ENCODE assay signal across 8 cellular contexts in genomic region chr19:21851596-21852345, GRCh38. TPM values are rescaled to one million over a fixed set of nuclear protein-coding genes. Genes with fewer than 3 reads are reported as not detected.
DNase-seq lines count a peak whose midpoint lies in the region; ATAC-seq, FAIRE-seq and TF ChIP-seq lines count a peak whose summit lies in the region.

No MANE protein-coding gene starts in this region.

- no peak for TF ChIP-seq CTCF in astrocyte of the spinal cord (IDR thresholded peaks at IDR 0.05; ENCODE audit: low read depth, low read length)
- no peak for TF ChIP-seq CTCF in hepatocyte (IDR thresholded peaks at IDR 0.05; ENCODE audit: poor library complexity)

- peak; percentile 97 for DNase-seq in ELR (ENCODE audit: low read depth)
- DNase-seq in H54 (ENCODE audit: insufficient read length, low spot score) = peak; percentile 67
- DNase-seq in NCI-H1105 treated with DMSO at 0.1 percent for 48 hours (lab: John Stamatoyannopoulos, UW) = peak; percentile 97
- peak; percentile 86 for DNase-seq in T1000 (lab: John Stamatoyannopoulos, UW)
- DNase-seq in astrocyte of the spinal cord (ENCODE audit: low read depth, low spot score) = peak; percentile 96
- peak; percentile 98 for DNase-seq in hepatocyte (ENCODE audit: low spot score)
- peak; percentile 94 for DNase-seq in putamen (ENCODE audit: low spot score)
- peak; percentile 97 for DNase-seq in aorta

- H3K4me1 ChIP-seq in hepatocyte (ENCODE audit: insufficient read depth) (peaks cover 9% of the 10 kb centered on the region), aorta (ENCODE audit: control insufficient read depth in 1 of 2, insufficient read depth in 2 of 2, low read length in 2 of 2) (no peaks in the 10 kb centered on the region)

- H3K79me2 ChIP-seq in hepatocyte = peaks cover 37% of the 10 kb centered on the region

- peak; percentile 79 for FAIRE-seq in H54 (lab: Jason Lieb, UNC)

- no peaks in the 10 kb centered on the region for H4K20me1 ChIP-seq in hepatocyte (ENCODE audit: insufficient read depth, poor library complexity, severe bottlenecking)

- under 1% methylated on average over 44 of the region's 44 CpGs for WGBS in hepatocyte (ENCODE audit: low lambda C conversion rate, missing lambda C conversion rate)
- WGBS in aorta, 2 donors = 0% methylated on average over 41 to 44 of the region's 44 CpGs

- intact Hi-C loops in aorta (cut with DNase I) = loop anchor here in 1 of 2 donors (5.0 to 10.0 kb wide), 2 partner anchors 84 to 683 kb away; partner anchors contain the start of gene ZNF100

- in situ Hi-C loops in astrocyte of the spinal cord (cut with HindIII; ENCODE audit: low sequenced_read_pairs) = no loop called here

- H3K4me2 ChIP-seq in hepatocyte = peak overlapping the region; percentile 92

- H3K36me3 ChIP-seq in hepatocyte (replicated peaks; ENCODE audit: insufficient read depth, low read depth) (no peaks in the 10 kb centered on the region), aorta (ENCODE audit: control insufficient read depth in 1 of 2, insufficient read depth in 2 of 2, low read length in 1 of 2) (peaks cover 0 to 3% of the 10 kb centered on the region in 2 donors)

- no peak for TF ChIP-seq POLR2A in H54 (IDR thresholded peaks at IDR 0.05; ENCODE audit: low read depth, low read length)

- H3K27ac ChIP-seq in hepatocyte (peak overlapping the region; percentile 90), aorta (ENCODE audit: low read depth in 1 of 2, low read length in 2 of 2) (peak overlapping the region in 1 of 2 donors; percentile 87)

- H3K27me3 ChIP-seq in hepatocyte (no peaks in the 10 kb centered on the region), aorta (ENCODE audit: control insufficient read depth in 1 of 2, insufficient read depth in 2 of 2, low read length in 1 of 2) (no peaks in the 10 kb centered on the region)

- H3K4me3 ChIP-seq in astrocyte of the spinal cord (ENCODE audit: low read depth, low read length) (peak overlapping the region; percentile 92), hepatocyte (peak overlapping the region; percentile 74), aorta (ENCODE audit: low read length in 2 of 2) (peak overlapping the region; percentile 62 to 71)

- ATAC-seq in aorta (ENCODE audit: low FRiP score) = peak; percentile 99

- no peaks in the 10 kb centered on the region for H3K9me2 ChIP-seq in hepatocyte (replicated peaks; ENCODE audit: insufficient read depth)

- H2AFZ ChIP-seq in hepatocyte = peak overlapping the region; percentile 89

- no peaks in the 10 kb centered on the region for H3K9me3 ChIP-seq in hepatocyte (ENCODE audit: low read depth)
- H3K9me3 ChIP-seq in aorta (ENCODE audit: control insufficient read depth, low read length) = no peaks in the 10 kb centered on the region

RNA-seq across cellular contexts. Expression of gene ZNF43, which starts 15.8 kb away (rescaled TPM):
- total RNA-seq in hepatocyte (13.7 and 18.1 TPM in 2 replicates), aorta (10 to 100 TPM; 15.1 to 26.3 TPM)
- polyA plus RNA-seq in hepatocyte (7.9 and 9.8 TPM in 2 replicates), aorta (1 to 10 TPM in 1 of 2 donors, under 1 TPM in 1; 0.88 to 4.0 TPM)
